Comparison of ENCODE assay signal across 22 cellular contexts in genomic region chr7:152149363-152149762, GRCh38.
"Had no signal": no experiment of that assay in that cellular context is flagged by ENCODE, and none has a peak within 500 bp of the region (broad histone marks: within the 10 kb centered on the region; RNA-seq: fewer than 3 reads in every experiment).

No MANE protein-coding gene starts in this region.

- H3K27ac Mint-ChIP-seq: activated naive CD8-positive, alpha-beta T cell treated with anti-CD3 and anti-CD28 coated beads, Interleukin-2, amount 10 ng/mL, durations not matched to agents 7 days and 5 days; endodermal cell; nephron; T-helper 2 cell treated with Interferon-gamma antibody and Interleukin-4, amounts not matched to agents 5 μg/mL and 100 μg/mL, for 36 hours had no signal

- H3K9me3 ChIP-seq: heart left ventricle, pancreas, psoas muscle, right atrium auricular region, tibial artery had no signal

- H3K4me3 Mint-ChIP-seq: activated naive CD8-positive, alpha-beta T cell treated with anti-CD3 and anti-CD28 coated beads, Interleukin-2, amount 10 ng/mL, durations not matched to agents 7 days and 5 days; endodermal cell; nephron; stimulated activated naive CD8-positive, alpha-beta T cell treated with anti-CD3 and anti-CD28 coated beads, Interleukin-15, amount 100 ng/mL, for 72 hours; T-helper 2 cell treated with Interferon-gamma antibody and Interleukin-4, amounts not matched to agents 5 μg/mL and 100 μg/mL, for 36 hours had no signal

- H3K4me3 ChIP-seq: heart left ventricle, pancreas, psoas muscle, right atrium auricular region, tibial artery had no signal

- H3K4me1 Mint-ChIP-seq: endodermal cell, nephron had no signal

- H3K4me1 ChIP-seq: pancreas, psoas muscle had no signal

- ATAC-seq: activated CD4-positive, CD25-positive, alpha-beta regulatory T cell treated with anti-CD3 and anti-CD28 coated beads, Interleukin-2, amount 50 U/mL, for 24 hours; heart left ventricle; left ventricle myocardium superior; pancreas; psoas muscle; stimulated activated naive CD8-positive, alpha-beta T cell treated with anti-CD3 and anti-CD28 coated beads, Interleukin-15, amount 100 ng/mL, for 72 hours had no signal

- H3K27me3 Mint-ChIP-seq: activated naive CD8-positive, alpha-beta T cell treated with anti-CD3 and anti-CD28 coated beads, Interleukin-2, amount 10 ng/mL, durations not matched to agents 7 days and 5 days; stimulated activated naive CD8-positive, alpha-beta T cell treated with anti-CD3 and anti-CD28 coated beads, Interleukin-15, amount 100 ng/mL, for 72 hours had no signal

- H3K27me3 ChIP-seq: heart left ventricle, pancreas, right atrium auricular region, tibial artery had no signal

- H3K27ac ChIP-seq: epithelial cell of prostate, heart left ventricle, pancreas, psoas muscle, right atrium auricular region, tibial artery, VCaP had no signal

- H3K9me3 Mint-ChIP-seq: activated naive CD8-positive, alpha-beta T cell treated with anti-CD3 and anti-CD28 coated beads, Interleukin-2, amount 10 ng/mL, durations not matched to agents 7 days and 5 days; nephron; stimulated activated naive CD8-positive, alpha-beta T cell treated with anti-CD3 and anti-CD28 coated beads, Interleukin-15, amount 100 ng/mL, for 72 hours; T-helper 2 cell treated with Interferon-gamma antibody and Interleukin-4, amounts not matched to agents 5 μg/mL and 100 μg/mL, for 36 hours had no signal

- DNase-seq: activated CD4-positive, alpha-beta T cell treated with anti-CD3 and anti-CD28 coated beads, Interleukin-2, amount 50 U/mL, for 1 hour; activated CD8-positive, alpha-beta memory T cell treated with anti-CD3 and anti-CD28 coated beads, Interleukin-2, amount 50 U/mL, for 4 hours; activated naive CD8-positive, alpha-beta T cell treated with anti-CD3 and anti-CD28 coated beads, Interleukin-2, amount 10 ng/mL, durations not matched to agents 7 days and 5 days; amygdala; cerebellar nuclear complex; cortex of kidney; endodermal cell; heart left ventricle; left ventricle myocardium superior; mammary epithelial cell; midbrain; pancreas; psoas muscle; stimulated activated CD4-positive, alpha-beta T cell treated with anti-CD3 and anti-CD28 coated beads, Interleukin-4, amount 100 ng/mL, for 24 hours; stimulated activated naive CD8-positive, alpha-beta T cell treated with anti-CD3 and anti-CD28 coated beads, Interleukin-15, amount 100 ng/mL, for 72 hours; tibial artery had no signal
